Comparison of ENCODE assay signal across 16 cellular contexts in the genomic region with DNA sequence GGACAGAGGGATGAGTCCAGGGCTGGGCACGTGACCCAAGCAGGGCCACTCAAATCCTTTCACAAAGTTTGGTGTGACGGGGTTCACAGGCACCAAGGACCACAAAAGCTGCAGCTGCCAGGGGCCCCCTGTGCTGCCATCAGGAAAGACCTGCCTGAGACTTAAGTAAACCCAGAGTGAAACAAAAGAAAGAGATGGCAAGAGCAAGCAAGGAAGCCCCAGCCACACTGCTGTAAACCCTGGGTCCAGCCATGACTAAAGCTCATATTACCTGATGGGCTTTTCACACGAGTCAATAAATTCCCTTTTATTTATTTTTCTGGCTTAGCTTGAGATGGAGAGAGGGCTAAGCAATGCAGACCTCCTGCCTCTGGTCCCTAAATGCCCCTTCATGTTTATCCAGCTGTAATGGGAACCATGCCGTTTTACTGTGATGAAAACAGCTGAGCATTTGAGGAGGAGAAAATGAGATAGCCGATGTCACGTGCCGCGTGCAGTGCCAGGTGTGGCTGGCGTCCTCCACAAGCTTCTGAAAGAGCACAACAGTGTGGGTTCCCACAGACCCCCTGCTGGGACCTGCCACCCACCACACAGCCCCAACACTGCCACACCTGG. TPM values are rescaled to one million over a fixed set of nuclear protein-coding genes. Genes with fewer than 3 reads are reported as not detected.
DNase-seq lines count a peak whose midpoint lies in the region; ATAC-seq and TF ChIP-seq lines count a peak whose summit lies in the region.
"Had no signal": no experiment of that assay in that cellular context is flagged by ENCODE, and none has a peak within 500 bp of the region (broad histone marks: within the 10 kb centered on the region; RNA-seq: fewer than 3 reads in every experiment).

No MANE protein-coding gene starts in this region.

- no peak for TF ChIP-seq POLR2A in sigmoid colon (IDR thresholded peaks at IDR 0.05)

- H3K9me3 ChIP-seq in sigmoid colon: no peaks in the 10 kb centered on the region
- H3K9me3 ChIP-seq: MG63 had no signal

- H3K36me3 Mint-ChIP-seq in activated naive CD4-positive, alpha-beta T cell treated with anti-CD3 and anti-CD28 coated beads for 36 hours (ENCODE audit: low read depth): peaks cover 14% of the 10 kb centered on the region

- H3K4me1 ChIP-seq in sigmoid colon: peaks cover 0 to 42% (median 39%) of the 10 kb centered on the region in 4 donors
- H3K4me1 ChIP-seq: parathyroid adenoma had no signal

- CTCF ChIA-PET in activated naive CD4-positive, alpha-beta T cell treated with anti-CD3 and anti-CD28 coated beads for 36 hours (lab: Charles Lee): interaction anchor here (0.7 to 1.1 kb wide), 2 partner anchors 31 to 42 kb away, joined by 3 read pairs; no protein-coding TSS in a partner anchor

- ATAC-seq in omental fat pad (ENCODE audit: low FRiP score): no peak

- TF ChIP-seq EP300 in sigmoid colon (IDR thresholded peaks at IDR 0.05): no peak

- H3K27ac Mint-ChIP-seq in activated naive CD4-positive, alpha-beta T cell treated with anti-CD3 and anti-CD28 coated beads for 36 hours: no peak overlapping the region
- H3K27ac Mint-ChIP-seq: activated naive CD4-positive, alpha-beta T cell treated with anti-CD3 and anti-CD28 coated beads, Interleukin-2, amount 50 U/mL, for 24 hours; CD4-positive, alpha-beta T cell; T-helper 2 cell treated with Interferon-gamma antibody and Interleukin-4, amounts not matched to agents 5 μg/mL and 100 μg/mL, for 36 hours had no signal

- H3K27me3 Mint-ChIP-seq in activated naive CD4-positive, alpha-beta T cell treated with anti-CD3 and anti-CD28 coated beads for 36 hours (ENCODE audit: low read depth): no peaks in the 10 kb centered on the region
- H3K27me3 Mint-ChIP-seq: activated naive CD4-positive, alpha-beta T cell treated with anti-CD3 and anti-CD28 coated beads, Interleukin-2, amount 50 U/mL, for 24 hours; CD4-positive, alpha-beta T cell had no signal

- no peaks in the 10 kb centered on the region for H3K36me3 ChIP-seq in sigmoid colon
- H3K36me3 ChIP-seq: heart right ventricle, MG63 had no signal

- H3K9me3 Mint-ChIP-seq in activated naive CD4-positive, alpha-beta T cell treated with anti-CD3 and anti-CD28 coated beads for 36 hours: no peaks in the 10 kb centered on the region
- H3K9me3 Mint-ChIP-seq: activated naive CD4-positive, alpha-beta T cell treated with anti-CD3 and anti-CD28 coated beads, Interleukin-2, amount 50 U/mL, for 24 hours; CD4-positive, alpha-beta T cell; T-helper 2 cell treated with Interferon-gamma antibody and Interleukin-4, amounts not matched to agents 5 μg/mL and 100 μg/mL, for 36 hours had no signal

- peak overlapping the region; percentile 27 for H3K4me3 Mint-ChIP-seq in activated naive CD4-positive, alpha-beta T cell treated with anti-CD3 and anti-CD28 coated beads for 36 hours
- H3K4me3 Mint-ChIP-seq: activated naive CD4-positive, alpha-beta T cell treated with anti-CD3 and anti-CD28 coated beads, Interleukin-2, amount 50 U/mL, for 24 hours; CD4-positive, alpha-beta T cell; T-helper 2 cell treated with Interferon-gamma antibody and Interleukin-4, amounts not matched to agents 5 μg/mL and 100 μg/mL, for 36 hours had no signal

- H3K4me3 ChIP-seq in coronary artery (peak overlapping the region; percentile 39), sigmoid colon (no peak overlapping the region)
- H3K4me3 ChIP-seq: heart right ventricle, MG63 had no signal

- no peaks in the 10 kb centered on the region for H3K27me3 ChIP-seq in sigmoid colon
- H3K27me3 ChIP-seq: MG63 had no signal

- peaks cover 5% of the 10 kb centered on the region for H3K4me1 Mint-ChIP-seq in activated naive CD4-positive, alpha-beta T cell treated with anti-CD3 and anti-CD28 coated beads for 36 hours (ENCODE audit: low read depth)
- H3K4me1 Mint-ChIP-seq: activated naive CD4-positive, alpha-beta T cell treated with anti-CD3 and anti-CD28 coated beads, Interleukin-2, amount 50 U/mL, for 24 hours had no signal

- DNase-seq in activated naive CD4-positive, alpha-beta T cell treated with anti-CD3 and anti-CD28 coated beads for 36 hours: no peak
- DNase-seq in activated naive CD4-positive, alpha-beta T cell treated with Interleukin-2 at 50 U/mL for 16 hours: no peak
- peak; percentile 71 to 85 for DNase-seq in NCI-H2081 (lab: John Stamatoyannopoulos, UW)
- peak; percentile 60 for DNase-seq in coronary artery (ENCODE audit: low spot score)
- no peak for DNase-seq in sigmoid colon
- DNase-seq in omental fat pad (ENCODE audit: low spot score): no peak
- DNase-seq in substantia nigra (lab: John Stamatoyannopoulos, UW): no peak
- DNase-seq in retina: no peak
- DNase-seq: MG63; SIG-M5; stimulated activated naive CD4-positive, alpha-beta T cell treated with Interleukin-2 at 50 U/mL for 16 hours had no signal

- H3K27ac ChIP-seq in coronary artery (peak overlapping the region in 1 of 2 donors; percentile 54), sigmoid colon (peak overlapping the region; percentile 68 to 74 (median 68)), substantia nigra (ENCODE audit: low read depth, low read length, poor library complexity, severe bottlenecking) (no peak overlapping the region)
- H3K27ac ChIP-seq: parathyroid adenoma had no signal

- TF ChIP-seq CTCF in coronary artery (IDR thresholded peaks at IDR 0.05) (no peak), sigmoid colon (IDR thresholded peaks at IDR 0.05) (no peak), omental fat pad (IDR thresholded peaks at IDR 0.05) (no peak)

- WGBS in sigmoid colon, 2 donors: 79 to 84% methylated on average over 9 of the region's 9 CpGs

- intact Hi-C loops in activated naive CD4-positive, alpha-beta T cell treated with anti-CD3 and anti-CD28 coated beads for 36 hours (cut with micrococcal nuclease): no loop called here
- intact Hi-C loops in sigmoid colon (cut with DNase I): no loop called here

RNA-seq across cellular contexts. Expression of a gene that starts 34.4 kb away (rescaled TPM):
- total RNA-seq in activated naive CD4-positive, alpha-beta T cell treated with anti-CD3 and anti-CD28 coated beads for 36 hours: 1 to 10 TPM in 1 of 2 experiments, under 1 TPM in 1; 0.81 to 1.0 TPM
- total RNA-seq in sigmoid colon: 1 to 10 TPM in 3 of 4 donors, under 1 TPM in 1; 0.71 to 3.6 (median 1.3) TPM
- polyA plus RNA-seq in sigmoid colon: 1 to 10 TPM in 1 of 3 donors, under 1 TPM in 2; 0.46 to 1.4 (median 0.60) TPM
- total RNA-seq in omental fat pad: 10 to 100 TPM in 1 of 4 donors, 1 to 10 TPM in 3; 1.6 to 10.7 (median 5.7) TPM

Comparison
In these comparisons a context has a peak if more than half of its experiments do, and no peak if none do; other contexts are left out.
1. DNase-seq: peak in NCI-H2081 (2 of 2) and coronary artery (single experiment); none in activated naive CD4-positive, alpha-beta T cell treated with anti-CD3 and anti-CD28 coated beads for 36 hours (single experiment), activated naive CD4-positive, alpha-beta T cell treated with Interleukin-2 at 50 U/mL for 16 hours (single experiment), sigmoid colon (single experiment), omental fat pad (single experiment), substantia nigra (0 of 49) and retina (single experiment).